ENCODE assay signal across 8 cellular contexts in genomic region chr11:8732276-8732675, GRCh38. TPM values are rescaled to one million over a fixed set of nuclear protein-coding genes. Genes with fewer than 3 reads are reported as not detected.
DNase-seq lines count a peak whose midpoint lies in the region; ATAC-seq and TF ChIP-seq lines count a peak whose summit lies in the region.

No MANE protein-coding gene starts in this region.

- H3K36me3 Mint-ChIP-seq in activated CD8-positive, alpha-beta T cell treated with anti-CD3 and anti-CD28 coated beads, Interleukin-2, amount 10 ng/mL, durations not matched to agents 7 days and 5 days (ENCODE audit: low read depth), result no peaks in the 10 kb centered on the region

- no peak overlapping the region for H3K27ac Mint-ChIP-seq in activated CD8-positive, alpha-beta T cell treated with anti-CD3 and anti-CD28 coated beads, Interleukin-2, amount 10 ng/mL, durations not matched to agents 7 days and 5 days

- H3K4me3 ChIP-seq in AG04450 (ENCODE audit: low read depth, low read length), result no peak overlapping the region

- POLR2A ChIA-PET in AG04450 (lab: Yijun Ruan, JAX), result interaction anchor here (1.9 kb wide), 1 partner anchor 15 kb away, joined by 4 read pairs; no protein-coding TSS in a partner anchor
- POLR2A ChIA-PET in activated CD8-positive, alpha-beta T cell treated with anti-CD3 and anti-CD28 coated beads, Interleukin-2, amount 10 ng/mL, durations not matched to agents 7 days and 5 days (lab: Charles Lee), result no interaction called here

- no peaks in the 10 kb centered on the region for H3K27me3 ChIP-seq in AG04450 (ENCODE audit: control insufficient read depth, insufficient read depth, low read length)

- CTCF ChIA-PET in AG04450 (lab: Charles Lee), result interaction anchor here (1.3 kb wide), 1 partner anchor 13 kb away, joined by 3 read pairs; no protein-coding TSS in a partner anchor
- CTCF ChIA-PET in activated CD8-positive, alpha-beta T cell treated with anti-CD3 and anti-CD28 coated beads, Interleukin-2, amount 10 ng/mL, durations not matched to agents 7 days and 5 days (lab: Charles Lee), result no interaction called here

- peak; percentile 85 for ATAC-seq in GM21528 (IDR thresholded peaks at IDR 0.05; ENCODE audit: low FRiP score, unreplicated experiment)
- no peak for ATAC-seq in activated CD8-positive, alpha-beta T cell treated with anti-CD3 and anti-CD28 coated beads, Interleukin-2, amount 10 ng/mL, durations not matched to agents 7 days and 5 days

- no peak for TF ChIP-seq CTCF in AG04450 (IDR thresholded peaks at IDR 0.05; ENCODE audit: low read depth, low read length)

- no peaks in the 10 kb centered on the region for H3K9me3 Mint-ChIP-seq in activated CD8-positive, alpha-beta T cell treated with anti-CD3 and anti-CD28 coated beads, Interleukin-2, amount 10 ng/mL, durations not matched to agents 7 days and 5 days (ENCODE audit: insufficient read depth)

- H3K9me3 ChIP-seq in AG04450 (ENCODE audit: control insufficient read depth, insufficient read depth, low read length), result peaks cover 3% of the 10 kb centered on the region; the same call in 1 of the 2 replicates

- peaks cover 2% of the 10 kb centered on the region for H3K4me1 Mint-ChIP-seq in activated CD8-positive, alpha-beta T cell treated with anti-CD3 and anti-CD28 coated beads, Interleukin-2, amount 10 ng/mL, durations not matched to agents 7 days and 5 days (ENCODE audit: low read depth)

- no peak for DNase-seq in AG04450 (ENCODE audit: low read depth, low spot score)
- peak; percentile 57 for DNase-seq in NOMO-1 treated with DMSO at 0.1 percent for 48 hours (lab: John Stamatoyannopoulos, UW; ENCODE audit: unreplicated experiment)
- peak; percentile 41 for DNase-seq in kidney tubule cell (ENCODE audit: low spot score)
- no peak for DNase-seq in activated T-cell treated with anti-CD3 and anti-CD28 coated beads, Interleukin-2, amount 50 U/mL, for 1 hour
- no peak for DNase-seq in EL
- no peak for DNase-seq in AG20443 (ENCODE audit: low spot score)
- no peak for DNase-seq in activated CD8-positive, alpha-beta T cell treated with anti-CD3 and anti-CD28 coated beads, Interleukin-2, amount 10 ng/mL, durations not matched to agents 7 days and 5 days

- peak overlapping the region; percentile 68 for H3K27ac ChIP-seq in AG04450 (ENCODE audit: low read depth, low read length)

- peaks cover 6% of the 10 kb centered on the region for H3K27me3 Mint-ChIP-seq in activated CD8-positive, alpha-beta T cell treated with anti-CD3 and anti-CD28 coated beads, Interleukin-2, amount 10 ng/mL, durations not matched to agents 7 days and 5 days (ENCODE audit: low read depth)

- H3K4me3 Mint-ChIP-seq in activated CD8-positive, alpha-beta T cell treated with anti-CD3 and anti-CD28 coated beads, Interleukin-2, amount 10 ng/mL, durations not matched to agents 7 days and 5 days, result no peak overlapping the region

RNA-seq across cellular contexts. Expression of gene RPL27A, which starts 49.7 kb away (rescaled TPM):
- 941 and 1,068 TPM in 2 replicates for polyA plus RNA-seq in AG04450 (2011; rRNA removed)
- 269 and 283 TPM in 2 replicates for polyA minus RNA-seq in AG04450 (2011; rRNA and poly(A)+ RNA removed)
- 100 to 1,000 TPM; 716 to 768 TPM for total RNA-seq in activated CD8-positive, alpha-beta T cell treated with anti-CD3 and anti-CD28 coated beads, Interleukin-2, amount 10 ng/mL, durations not matched to agents 7 days and 5 days

RNA-seq across cellular contexts. Expression of gene TRIM66, which starts 49.8 kb away (rescaled TPM):
- 4.2 and 6.3 TPM in 2 replicates for polyA plus RNA-seq in AG04450 (2011; rRNA removed)
- 9.2 and 9.8 TPM in 2 replicates for polyA minus RNA-seq in AG04450 (2011; rRNA and poly(A)+ RNA removed)
- total RNA-seq in activated CD8-positive, alpha-beta T cell treated with anti-CD3 and anti-CD28 coated beads, Interleukin-2, amount 10 ng/mL, durations not matched to agents 7 days and 5 days, result 10 to 100 TPM; 28.1 to 28.2 TPM

Comparison
In these comparisons a context has a peak if more than half of its experiments do, and no peak if none do; other contexts are left out.
1. DNase-seq: peak in NOMO-1 treated with DMSO at 0.1 percent for 48 hours (single experiment) and kidney tubule cell (single experiment); none in AG04450 (single experiment), activated T-cell treated with anti-CD3 and anti-CD28 coated beads, Interleukin-2, amount 50 U/mL, for 1 hour (single experiment), EL (single experiment), AG20443 (single experiment) and activated CD8-positive, alpha-beta T cell treated with anti-CD3 and anti-CD28 coated beads, Interleukin-2, amount 10 ng/mL, durations not matched to agents 7 days and 5 days (single experiment).